ENCODE assay signal across 32 cellular contexts in genomic region chr3:124419303-124419702, GRCh38.
"Had no signal": no experiment of that assay in that cellular context is flagged by ENCODE, and none has a peak within 500 bp of the region (broad histone marks: within the 10 kb centered on the region; RNA-seq: fewer than 3 reads in every experiment).

No MANE protein-coding gene starts in this region.

- H3K4me3 Mint-ChIP-seq: activated CD8-positive, alpha-beta T cell treated with anti-CD3 and anti-CD28 coated beads, Interleukin-2, amount 10 ng/mL, durations not matched to agents 7 days and 5 days; activated naive CD8-positive, alpha-beta T cell treated with anti-CD3 and anti-CD28 coated beads, Interleukin-2, amount 50 U/mL, for 24 hours; activated T-helper 1 cell treated with anti-CD3 and anti-CD28 coated beads, Interleukin-12 subunit alpha, Interleukin-12 subunit beta, Interleukin-2, Interleukin-4 antibody, amounts not matched to agents 30 ng/mL and 10 ng/mL and 1 ng/mL, durations not matched to agents 14 hours and 24 hours and 36 hours; T-helper 1 cell treated with Interleukin-12 subunit alpha and Interleukin-12 subunit beta and Interleukin-4 antibody, amounts not matched to agents 30 μg/mL and 1 μg/mL, for 36 hours had no signal

- H3K27me3 ChIP-seq: brain microvascular endothelial cell, SJCRH30 had no signal

- H3K36me3 ChIP-seq: brain microvascular endothelial cell, cardiac muscle cell had no signal

- H3K9me3 Mint-ChIP-seq: activated naive CD4-positive, alpha-beta T cell treated with anti-CD3 and anti-CD28 coated beads, Interleukin-2, amount 50 U/mL, for 72 hours; activated naive CD8-positive, alpha-beta T cell treated with anti-CD3 and anti-CD28 coated beads, Interleukin-2, amount 50 U/mL, for 24 hours; activated T-helper 1 cell treated with anti-CD3 and anti-CD28 coated beads, Interleukin-12 subunit alpha, Interleukin-12 subunit beta, Interleukin-2, Interleukin-4 antibody, amounts not matched to agents 30 ng/mL and 10 ng/mL and 1 ng/mL, durations not matched to agents 14 hours and 24 hours and 36 hours; T-helper 1 cell treated with Interleukin-12 subunit alpha and Interleukin-12 subunit beta and Interleukin-4 antibody, amounts not matched to agents 30 μg/mL and 1 μg/mL, for 36 hours had no signal

- ATAC-seq: activated CD4-positive, CD25-positive, alpha-beta regulatory T cell treated with anti-CD3 and anti-CD28 coated beads, Interleukin-2, amount 50 U/mL, for 24 hours; activated CD8-positive, alpha-beta T cell treated with anti-CD3 and anti-CD28 coated beads, Interleukin-2, amount 10 ng/mL, durations not matched to agents 7 days and 5 days; activated naive CD4-positive, alpha-beta T cell treated with anti-CD3 and anti-CD28 coated beads, Interleukin-2, amount 50 U/mL, for 72 hours; activated naive CD8-positive, alpha-beta T cell treated with anti-CD3 and anti-CD28 coated beads, Interleukin-2, amount 50 U/mL, for 24 hours; Panc1; SK-N-SH treated with all-trans-retinoic acid at 6 μM for 48 hours had no signal

- H3K36me3 Mint-ChIP-seq: activated naive CD4-positive, alpha-beta T cell treated with anti-CD3 and anti-CD28 coated beads, Interleukin-2, amount 50 U/mL, for 72 hours had no signal

- H3K4me1 Mint-ChIP-seq: activated naive CD8-positive, alpha-beta T cell treated with anti-CD3 and anti-CD28 coated beads, Interleukin-2, amount 50 U/mL, for 24 hours had no signal

- H3K27ac Mint-ChIP-seq: activated CD8-positive, alpha-beta T cell treated with anti-CD3 and anti-CD28 coated beads, Interleukin-2, amount 10 ng/mL, durations not matched to agents 7 days and 5 days; activated naive CD4-positive, alpha-beta T cell treated with anti-CD3 and anti-CD28 coated beads, Interleukin-2, amount 50 U/mL, for 72 hours; activated naive CD8-positive, alpha-beta T cell treated with anti-CD3 and anti-CD28 coated beads, Interleukin-2, amount 50 U/mL, for 24 hours; activated T-helper 1 cell treated with anti-CD3 and anti-CD28 coated beads, Interleukin-12 subunit alpha, Interleukin-12 subunit beta, Interleukin-2, Interleukin-4 antibody, amounts not matched to agents 30 ng/mL and 10 ng/mL and 1 ng/mL, durations not matched to agents 14 hours and 24 hours and 36 hours; T-helper 1 cell treated with Interleukin-12 subunit alpha and Interleukin-12 subunit beta and Interleukin-4 antibody, amounts not matched to agents 30 μg/mL and 1 μg/mL, for 36 hours had no signal

- H3K27ac ChIP-seq: brain microvascular endothelial cell, cardiac muscle cell, SJCRH30 had no signal

- H3K4me1 ChIP-seq: SJCRH30 had no signal

- H3K4me3 ChIP-seq: cardiac muscle cell, SJCRH30 had no signal

- DNase-seq: activated CD4-positive, alpha-beta T cell treated with anti-CD3 and anti-CD28 coated beads for 48 hours; activated CD4-positive, alpha-beta T cell treated with anti-CD3 and anti-CD28 coated beads, Interleukin-2, amount 50 U/mL, for 4 hours; activated CD8-positive, alpha-beta memory T cell treated with anti-CD3 and anti-CD28 coated beads, Interleukin-2, amount 50 U/mL, for 48 hours; activated CD8-positive, alpha-beta T cell treated with anti-CD3 and anti-CD28 coated beads, Interleukin-2, amount 10 ng/mL, durations not matched to agents 7 days and 5 days; activated effector memory CD4-positive, alpha-beta T cell treated with Interleukin-2 at 50 U/mL for 16 hours; activated naive CD4-positive, alpha-beta T cell; activated naive CD8-positive, alpha-beta T cell treated with anti-CD3 and anti-CD28 coated beads, Interleukin-2, amount 50 U/mL, for 24 hours; activated T-cell treated with anti-CD3 and anti-CD28 coated beads, Interleukin-2, amount 50 U/mL, for 1 hour; amniotic stem cell; brain microvascular endothelial cell; cerebellar nuclear complex; KG1; NCI-H1048; NCI-H146; NCI-H1930; NCI-H2171; NCI-H2227 treated with DMSO at 0.1 percent for 48 hours; NCI-H446 treated with DMSO at 0.1 percent for 48 hours; NCI-H526; NCI-H82; NK-92 treated with Interleukin-12 subunit alpha and Interleukin-12 subunit beta, amount 100 ng/mL, for 24 hours; OCI-M1; Right ventricle myocardium superior; RPMI8226; SJCRH30 had no signal

- H3K9me3 ChIP-seq: SJCRH30 had no signal
